Comparison of ENCODE assay signal across 3 cellular contexts in genomic region chr1:209829716-209830115, GRCh38.
A peak's percentile ranks its signal among the peaks of the same experiment; 100 is the strongest.
TF ChIP-seq lines count a peak whose summit lies in the region.

No MANE protein-coding gene starts in this region.

TF ChIP-seq in SK-N-SH, 30 proteins besides CTCF, POLR2A, EP300 and RAD21:
- TF ChIP-seq RFX5 (IDR thresholded peaks at IDR 0.05; ENCODE audit: low read length), result no peak
- TF ChIP-seq, protein P1, sequence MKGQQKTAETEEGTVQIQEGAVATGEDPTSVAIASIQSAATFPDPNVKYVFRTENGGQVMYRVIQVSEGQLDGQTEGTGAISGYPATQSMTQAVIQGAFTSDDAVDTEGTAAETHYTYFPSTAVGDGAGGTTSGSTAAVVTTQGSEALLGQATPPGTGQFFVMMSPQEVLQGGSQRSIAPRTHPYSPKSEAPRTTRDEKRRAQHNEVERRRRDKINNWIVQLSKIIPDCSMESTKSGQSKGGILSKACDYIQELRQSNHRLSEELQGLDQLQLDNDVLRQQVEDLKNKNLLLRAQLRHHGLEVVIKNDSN (IDR thresholded peaks at IDR 0.05; ENCODE audit: borderline replicate concordance, low read depth), result peak; percentile 49; the same call in 1 of the 2 replicates
TF ChIP-seq in SK-N-SH: peak in this region for 1.

TF ChIP-seq in SK-N-SH treated with all-trans-retinoic acid at 6 μM for 48 hours, 23 proteins besides CTCF, POLR2A, EP300 and RAD21:
- TF ChIP-seq GLIS3 (CRISPR knock-in tag; IDR thresholded peaks at IDR 0.05) (no peak), ISL1 (CRISPR knock-in tag; IDR thresholded peaks at IDR 0.05) (no peak), TCF4 (CRISPR knock-in tag; IDR thresholded peaks at IDR 0.05; ENCODE audit: borderline replicate concordance) (no peak), ZNF565 (CRISPR knock-in tag; conservative IDR thresholded peaks at IDR 0.05; ENCODE audit: low read depth) (no peak), BACH2 (CRISPR knock-in tag; IDR thresholded peaks at IDR 0.05; ENCODE audit: borderline replicate concordance) (no peak), ZFP3 (CRISPR knock-in tag; IDR thresholded peaks at IDR 0.05) (no peak), ARNTL (CRISPR knock-in tag; IDR thresholded peaks at IDR 0.05; ENCODE audit: borderline replicate concordance, low read depth) (no peak), POU6F1 (CRISPR knock-in tag; IDR thresholded peaks at IDR 0.05; ENCODE audit: borderline replicate concordance, low read depth) (no peak), ZFP30 (CRISPR knock-in tag; IDR thresholded peaks at IDR 0.05) (no peak), TOX (CRISPR knock-in tag; IDR thresholded peaks at IDR 0.05; ENCODE audit: borderline replicate concordance) (no peak), OSR1 (CRISPR knock-in tag; IDR thresholded peaks at IDR 0.05) (no peak), SNAI2 (CRISPR knock-in tag; IDR thresholded peaks at IDR 0.05) (no peak), ZC3H10 (CRISPR knock-in tag; IDR thresholded peaks at IDR 0.05) (no peak)
- TF ChIP-seq, protein P2, sequence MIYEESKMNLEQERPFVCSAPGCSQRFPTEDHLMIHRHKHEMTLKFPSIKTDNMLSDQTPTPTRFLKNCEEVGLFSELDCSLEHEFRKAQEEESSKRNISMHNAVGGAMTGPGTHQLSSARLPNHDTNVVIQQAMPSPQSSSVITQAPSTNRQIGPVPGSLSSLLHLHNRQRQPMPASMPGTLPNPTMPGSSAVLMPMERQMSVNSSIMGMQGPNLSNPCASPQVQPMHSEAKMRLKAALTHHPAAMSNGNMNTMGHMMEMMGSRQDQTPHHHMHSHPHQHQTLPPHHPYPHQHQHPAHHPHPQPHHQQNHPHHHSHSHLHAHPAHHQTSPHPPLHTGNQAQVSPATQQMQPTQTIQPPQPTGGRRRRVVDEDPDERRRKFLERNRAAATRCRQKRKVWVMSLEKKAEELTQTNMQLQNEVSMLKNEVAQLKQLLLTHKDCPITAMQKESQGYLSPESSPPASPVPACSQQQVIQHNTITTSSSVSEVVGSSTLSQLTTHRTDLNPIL (CRISPR knock-in tag; IDR thresholded peaks at IDR 0.05; ENCODE audit: low read depth), result no peak

TF ChIP-seq in IMR-90, 13 proteins besides CTCF, POLR2A, EP300 and RAD21:
- no peak for TF ChIP-seq BHLHE40 (IDR thresholded peaks at IDR 0.05; ENCODE audit: low read depth, low read length)
- no peak for TF ChIP-seq FOS (IDR thresholded peaks at IDR 0.05; ENCODE audit: low read depth, low read length)
- peak; percentile 25; the same call in 1 of the 2 replicates for TF ChIP-seq USF2 (IDR thresholded peaks at IDR 0.05; ENCODE audit: low read depth, low read length)
- TF ChIP-seq SMC3 (IDR thresholded peaks at IDR 0.05; ENCODE audit: low read depth, low read length), result no peak
